ENCODE assay signal across 13 cellular contexts in genomic region chr16:22814330-22815105, GRCh38. TPM values are rescaled to one million over a fixed set of nuclear protein-coding genes. Genes with fewer than 3 reads are reported as not detected.
DNase-seq lines count a peak whose midpoint lies in the region; ATAC-seq and TF ChIP-seq lines count a peak whose summit lies in the region.
"Had no signal": no experiment of that assay in that cellular context is flagged by ENCODE, and none has a peak within 500 bp of the region (broad histone marks: within the 10 kb centered on the region; RNA-seq: fewer than 3 reads in every experiment).

No MANE protein-coding gene starts in this region.

- ATAC-seq in RWPE2 (ENCODE audit: low read depth) = peak; percentile 45
- no peak for ATAC-seq in HG02884 (IDR thresholded peaks at IDR 0.05; ENCODE audit: unreplicated experiment)
- ATAC-seq: GM12878 had no signal

- H3K4me3 ChIP-seq in RWPE2 (ENCODE audit: severe bottlenecking) (peak overlapping the region; percentile 35), left ventricle myocardium inferior (peak overlapping the region; percentile 61), neuronal stem cell (ENCODE audit: low read length in 2 of 2) (peak overlapping the region in 1 of 2 donors; percentile 77)
- H3K4me3 ChIP-seq: BLaER1 treated with 17β-estradiol and CSF1 and Interleukin-3, amounts not matched to agents 10 nM and 100 nM; GM12878 had no signal

- H3K79me1 ChIP-seq in neuronal stem cell (ENCODE audit: low read depth, low read length) = no peaks in the 10 kb centered on the region

- no peak overlapping the region for H4K8ac ChIP-seq in neuronal stem cell (ENCODE audit: low read depth, low read length)

- H3K27me3 ChIP-seq in RWPE2 (ENCODE audit: insufficient read depth, poor library complexity, severe bottlenecking) (no peaks in the 10 kb centered on the region), left ventricle myocardium inferior (ENCODE audit: low read depth) (peaks cover 76% of the 10 kb centered on the region), neuronal stem cell (ENCODE audit: control insufficient read depth in 3 of 3, insufficient read depth in 3 of 3, low read depth in 1 of 3, low read length in 3 of 3) (peaks cover 17 to 58% (median 35%) of the 10 kb centered on the region in 3 experiments)
- H3K27me3 ChIP-seq: BLaER1 treated with 17β-estradiol and CSF1 and Interleukin-3, amounts not matched to agents 10 nM and 100 nM had no signal

- peak overlapping the region; percentile 22 for H3K27ac ChIP-seq in RWPE2 (ENCODE audit: poor library complexity, severe bottlenecking)
- no peak overlapping the region for H3K27ac ChIP-seq in left ventricle myocardium inferior (replicated peaks)
- no peak overlapping the region for H3K27ac ChIP-seq in neuronal stem cell (replicated peaks; ENCODE audit: low read length)
- H3K27ac ChIP-seq: BLaER1 treated with 17β-estradiol and CSF1 and Interleukin-3, amounts not matched to agents 10 nM and 100 nM had no signal

- H3K36me3 ChIP-seq in RWPE2 (ENCODE audit: low read depth) (no peaks in the 10 kb centered on the region), left ventricle myocardium inferior (no peaks in the 10 kb centered on the region), neuronal stem cell (replicated peaks in 1 of 2; ENCODE audit: control insufficient read depth in 2 of 2, insufficient read depth in 2 of 2, low read length in 2 of 2) (no peaks in the 10 kb centered on the region)
- H3K36me3 ChIP-seq: BLaER1 treated with 17β-estradiol and CSF1 and Interleukin-3, amounts not matched to agents 10 nM and 100 nM had no signal

- no peak overlapping the region for H2BK12ac ChIP-seq in neuronal stem cell (ENCODE audit: low read length)

- in situ Hi-C loops in ACHN (cut with HindIII; ENCODE audit: low pct_ligation_motif_present, low pct_unique_long_range_greater_than_20kb, low sequenced_read_pairs) = no loop called here

- peak overlapping the region; percentile 40 for H2AFZ ChIP-seq in neuronal stem cell (ENCODE audit: low read length)

- intact Hi-C loops in left ventricle myocardium inferior (cut with micrococcal nuclease) = no loop called here

- DNase-seq in COLO668 (lab: John Stamatoyannopoulos, UW; ENCODE audit: unreplicated experiment) = peak; percentile 39
- DNase-seq in RWPE2 (ENCODE audit: low spot score) = no peak
- DNase-seq in left ventricle myocardium inferior = no peak
- DNase-seq in neuronal stem cell (ENCODE audit: low spot score) = peak; percentile 11
- no peak for DNase-seq in SHP77 (lab: John Stamatoyannopoulos, UW)
- DNase-seq in OCI-M2 (lab: John Stamatoyannopoulos, UW; ENCODE audit: unreplicated experiment) = no peak
- DNase-seq in ACHN = no peak

- no peak overlapping the region for H4K91ac ChIP-seq in neuronal stem cell (ENCODE audit: low read depth, low read length, poor library complexity)

- H2BK5ac ChIP-seq in neuronal stem cell (ENCODE audit: low read length) = no peak overlapping the region

- H3K4me1 ChIP-seq in RWPE2 (ENCODE audit: insufficient read depth, poor library complexity, severe bottlenecking) = peaks cover 3% of the 10 kb centered on the region
- peaks cover 18% of the 10 kb centered on the region for H3K4me1 ChIP-seq in left ventricle myocardium inferior
- H3K4me1 ChIP-seq in neuronal stem cell (ENCODE audit: control insufficient read depth in 2 of 2, insufficient read depth in 1 of 2, low read depth in 1 of 2, low read length in 2 of 2) = peaks cover 0 to 8% of the 10 kb centered on the region in 2 donors

- H2AK5ac ChIP-seq in neuronal stem cell (ENCODE audit: low read depth, low read length) = no peak overlapping the region

- H3K9ac ChIP-seq in neuronal stem cell (ENCODE audit: low read depth, low read length, poor library complexity) = peak overlapping the region; percentile 17
- H3K9ac ChIP-seq: BLaER1 treated with 17β-estradiol and CSF1 and Interleukin-3, amounts not matched to agents 10 nM and 100 nM had no signal

- H3K4me2 ChIP-seq in neuronal stem cell (ENCODE audit: insufficient read depth, low read length, poor library complexity, severe bottlenecking) = peak overlapping the region; percentile 97
- H3K4me2 ChIP-seq: BLaER1 treated with 17β-estradiol and CSF1 and Interleukin-3, amounts not matched to agents 10 nM and 100 nM had no signal

- H3K14ac ChIP-seq in neuronal stem cell (ENCODE audit: low read length) = no peak overlapping the region

- TF ChIP-seq CTCF in RWPE2 (IDR thresholded peaks at IDR 0.05; ENCODE audit: poor library complexity, severe bottlenecking) = no peak
- TF ChIP-seq CTCF in left ventricle myocardium inferior (IDR thresholded peaks at IDR 0.05; ENCODE audit: borderline replicate concordance) = no peak

- H2BK120ac ChIP-seq in neuronal stem cell (ENCODE audit: low read depth, low read length) = no peak overlapping the region

- H2BK15ac ChIP-seq in neuronal stem cell (ENCODE audit: low read length) = no peak overlapping the region

- no peak overlapping the region for H3K18ac ChIP-seq in neuronal stem cell (ENCODE audit: low read length)

- no CpG with 5 or more reads among the region's 82 CpGs for WGBS in neuronal stem cell (ENCODE audit: extremely low coverage in 2 of 2, insufficient read length in 2 of 2, insufficient replicate concordance in 1 of 2), 2 donors

- H3K23ac ChIP-seq in neuronal stem cell (ENCODE audit: low read depth, low read length, poor library complexity) = no peak overlapping the region

- no peak overlapping the region for H3K4ac ChIP-seq in neuronal stem cell (ENCODE audit: low read length)

- no peaks in the 10 kb centered on the region for H3K9me3 ChIP-seq in RWPE2 (ENCODE audit: severe bottlenecking)
- no peaks in the 10 kb centered on the region for H3K9me3 ChIP-seq in left ventricle myocardium inferior (replicated peaks)
- H3K9me3 ChIP-seq in neuronal stem cell (replicated peaks in 1 of 2; ENCODE audit: control insufficient read depth in 2 of 2, insufficient read depth in 1 of 2, low read depth in 1 of 2, low read length in 2 of 2) = no peaks in the 10 kb centered on the region

RNA-seq across cellular contexts. Expression of gene HS3ST2, which starts 0.6 kb away (rescaled TPM):
- total RNA-seq in left ventricle myocardium inferior = 0.38 TPM
- 0.03 TPM for polyA plus RNA-seq in neuronal stem cell (2013, experiment 1 of 2)
- 0.01 TPM for polyA plus RNA-seq in neuronal stem cell (2013, experiment 2 of 2)
- total RNA-seq: endothelial cell of umbilical vein, GM12878, M059J, mesothelial cell of epicardium had no signal
- polyA plus RNA-seq: endothelial cell of umbilical vein, GM12878 had no signal

Comparison
In these comparisons a context has a peak if more than half of its experiments do, and no peak if none do; other contexts are left out.
1. DNase-seq: peak in COLO668 (single experiment) and neuronal stem cell (single experiment); none in RWPE2 (single experiment), left ventricle myocardium inferior (single experiment), SHP77 (0 of 2), OCI-M2 (single experiment) and ACHN (single experiment).